Comparison of ENCODE assay signal across 8 cellular contexts in the genomic region with DNA sequence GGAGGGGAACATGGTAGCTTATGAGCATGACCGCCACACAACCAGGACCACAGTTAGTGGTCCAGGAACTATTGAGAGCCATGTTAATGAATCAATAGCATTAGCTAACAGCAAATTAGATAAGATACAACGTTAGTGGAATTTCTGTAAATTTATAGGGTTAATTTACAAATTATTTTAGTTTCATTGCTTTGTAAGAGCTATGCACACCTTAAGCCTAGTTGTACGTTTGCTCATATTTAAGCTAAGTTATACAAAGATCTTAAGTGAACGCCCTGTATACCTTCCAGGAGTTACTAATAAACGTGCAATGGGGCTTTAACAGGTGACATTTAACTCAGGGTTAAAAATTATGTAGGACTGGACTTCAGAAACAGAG. TPM values are rescaled to one million over a fixed set of nuclear protein-coding genes. Genes with fewer than 3 reads are reported as not detected.
DNase-seq lines count a peak whose midpoint lies in the region; TF ChIP-seq lines count a peak whose summit lies in the region.

No MANE protein-coding gene starts in this region.

- H3K9ac ChIP-seq in BLaER1 (peak overlapping the region; percentile 88), KMS-11 (peak overlapping the region; percentile 93)

- no peaks in the 10 kb centered on the region for H3K27me3 ChIP-seq in BLaER1
- no peaks in the 10 kb centered on the region for H3K27me3 ChIP-seq in KMS-11 (ENCODE audit: insufficient read depth, low read depth)

- in situ Hi-C loops in G401 (cut with HindIII; ENCODE audit: low sequenced_read_pairs): no loop called here

- no peaks in the 10 kb centered on the region for H3K27me3 Mint-ChIP-seq in dendritic cell treated with granulocyte-macrophage colony-stimulating factor and Interleukin-4, amounts not matched to agents 40 ng/mL and 50 ng/mL, for 4 days
- H3K27me3 Mint-ChIP-seq in nephron (ENCODE audit: low read depth): no peaks in the 10 kb centered on the region

- TF ChIP-seq CTCF in KMS-11 (conservative IDR thresholded peaks at IDR 0.05; ENCODE audit: low read depth, low read length) (no peak), nephron (IDR thresholded peaks at IDR 0.05; ENCODE audit: unreplicated experiment in 3 of 3) (no peak)

- intact Hi-C loops in dendritic cell treated with granulocyte-macrophage colony-stimulating factor and Interleukin-4, amounts not matched to agents 40 ng/mL and 50 ng/mL, for 4 days (cut with micrococcal nuclease): loop anchor here (2.0 kb wide), 1 partner anchor 86 kb away; a partner anchor contains a TSS

- peaks cover 43% of the 10 kb centered on the region for H3K36me3 ChIP-seq in BLaER1
- no peaks in the 10 kb centered on the region; the same call in 1 of the 2 replicates for H3K36me3 ChIP-seq in KMS-11 (ENCODE audit: insufficient read depth)

- peaks cover 18% of the 10 kb centered on the region for H3K4me1 ChIP-seq in BLaER1
- H3K4me1 ChIP-seq in KMS-11 (ENCODE audit: low read depth, poor library complexity, severe bottlenecking): peaks cover 13% of the 10 kb centered on the region

- no peak for DNase-seq in stimulated activated CD4-positive, alpha-beta T cell treated with anti-CD3 and anti-CD28 coated beads, Interleukin-1b, Interleukin-23, amount 100 ng/mL, for 48 hours
- no peak for DNase-seq in NCI-H1048 (lab: John Stamatoyannopoulos, UW)
- no peak for DNase-seq in OCI-M2 (lab: John Stamatoyannopoulos, UW; ENCODE audit: unreplicated experiment)
- no peak for DNase-seq in G401 (ENCODE audit: low spot score)

- H3K4me2 ChIP-seq in BLaER1 (peak overlapping the region; percentile 79), KMS-11 (peak overlapping the region; percentile 85)

- H3K27ac ChIP-seq in BLaER1 (peak overlapping the region; percentile 86; the same call in 1 of the 2 replicates), KMS-11 (no peak overlapping the region; the same call in 1 of the 2 replicates)

- H3K9me3 ChIP-seq in BLaER1: no peaks in the 10 kb centered on the region

- H4K20me1 ChIP-seq in BLaER1 (peaks cover 7% of the 10 kb centered on the region; the same call in 1 of the 2 replicates), KMS-11 (ENCODE audit: insufficient read depth) (no peaks in the 10 kb centered on the region)

- H3K4me3 Mint-ChIP-seq in dendritic cell treated with granulocyte-macrophage colony-stimulating factor and Interleukin-4, amounts not matched to agents 40 ng/mL and 50 ng/mL, for 4 days: peak overlapping the region; percentile 95
- peak overlapping the region; percentile 95 to 98 (median 96) for H3K4me3 Mint-ChIP-seq in nephron

- peaks cover 8% of the 10 kb centered on the region for H3K4me1 Mint-ChIP-seq in dendritic cell treated with granulocyte-macrophage colony-stimulating factor and Interleukin-4, amounts not matched to agents 40 ng/mL and 50 ng/mL, for 4 days (ENCODE audit: low read depth)
- H3K4me1 Mint-ChIP-seq in nephron: peaks cover 13% of the 10 kb centered on the region

- H3K9me3 Mint-ChIP-seq in dendritic cell treated with granulocyte-macrophage colony-stimulating factor and Interleukin-4, amounts not matched to agents 40 ng/mL and 50 ng/mL, for 4 days: no peaks in the 10 kb centered on the region
- H3K9me3 Mint-ChIP-seq in nephron: no peaks in the 10 kb centered on the region

- H3K4me3 ChIP-seq in BLaER1: peak overlapping the region; percentile 81
- H3K4me3 ChIP-seq in KMS-11 (IDR thresholded peaks at IDR 0.05; ENCODE audit: insufficient read depth, low read depth, low read length): peak overlapping the region; percentile 81

- peaks cover 17% of the 10 kb centered on the region; the same call in 1 of the 2 replicates for H3K79me2 ChIP-seq in KMS-11 (ENCODE audit: insufficient read depth, low read depth)

- H2AFZ ChIP-seq in KMS-11 (ENCODE audit: low read depth): peak overlapping the region; percentile 92

- H3K36me3 Mint-ChIP-seq in dendritic cell treated with granulocyte-macrophage colony-stimulating factor and Interleukin-4, amounts not matched to agents 40 ng/mL and 50 ng/mL, for 4 days (ENCODE audit: low read depth): peaks cover 48% of the 10 kb centered on the region
- peaks cover 26% of the 10 kb centered on the region for H3K36me3 Mint-ChIP-seq in nephron (ENCODE audit: low read depth)

- peak overlapping the region; percentile 94 for H3K27ac Mint-ChIP-seq in dendritic cell treated with granulocyte-macrophage colony-stimulating factor and Interleukin-4, amounts not matched to agents 40 ng/mL and 50 ng/mL, for 4 days
- H3K27ac Mint-ChIP-seq in nephron: peak overlapping the region; percentile 90 to 95 (median 93)

RNA-seq across cellular contexts. Expression of a gene that starts 0.7 kb away (rescaled TPM):
- 42.5 and 61.7 TPM in 2 replicates for total RNA-seq in G401 (2014; rRNA removed; shearing (Covaris generic))

RNA-seq across cellular contexts. Expression of a gene that starts 39.1 kb away (rescaled TPM):
- total RNA-seq in G401 (2014; rRNA removed; shearing (Covaris generic)): 12.1 and 24.3 TPM in 2 replicates

RNA-seq across cellular contexts. Expression of a gene that starts 51.9 kb away (rescaled TPM):
- total RNA-seq in G401 (2014; rRNA removed; shearing (Covaris generic)): not detected in 2 replicates
